ENCODE assay signal across 29 cellular contexts in genomic region chr6:7252390-7252789, GRCh38.
DNase-seq lines count a peak whose midpoint lies in the region; ATAC-seq, FAIRE-seq and TF ChIP-seq lines count a peak whose summit lies in the region.
"Had no signal": no experiment of that assay in that cellular context is flagged by ENCODE, and none has a peak within 500 bp of the region (broad histone marks: within the 10 kb centered on the region; RNA-seq: fewer than 3 reads in every experiment).

No MANE protein-coding gene starts in this region.

- no peak overlapping the region for H3K4me2 ChIP-seq in GM12878 (ENCODE audit: control insufficient read depth, insufficient read depth)

- H3K9me3 Mint-ChIP-seq in CD14-positive monocyte, result peaks cover 0 to 10% (median 4%) of the 10 kb centered on the region in 7 donors
- H3K9me3 Mint-ChIP-seq: activated naive CD4-positive, alpha-beta T cell treated with anti-CD3 and anti-CD28 coated beads, Interleukin-2, amount 50 U/mL, for 24 hours; activated T-helper 1 cell treated with anti-CD3 and anti-CD28 coated beads, Interleukin-12 subunit alpha, Interleukin-12 subunit beta, Interleukin-2, Interleukin-4 antibody, amounts not matched to agents 30 ng/mL and 10 ng/mL and 1 ng/mL, durations not matched to agents 14 hours and 24 hours and 36 hours; effector memory CD8-positive, alpha-beta T cell; mesothelial cell of epicardium; natural killer cell treated with Interleukin-12 subunit alpha and Interleukin-12 subunit beta and Interleukin-15 and Interleukin-18, amount 100 ng/mL, for 72 hours; stimulated activated effector memory CD8-positive, alpha-beta T cell treated with anti-CD3 and anti-CD28 coated beads, Interleukin-12 subunit alpha, Interleukin-12 subunit beta, amount 100 ng/mL, for 72 hours had no signal

- in situ Hi-C loops in GM12878 (cut with MboI), result no loop called here

- H2AFZ ChIP-seq in GM12878 (ENCODE audit: control insufficient read depth, low read depth, low read length), result no peak overlapping the region
- H2AFZ ChIP-seq: GM23248 had no signal

- 96% methylated on average over 4 of the region's 4 CpGs for WGBS in GM12878 (ENCODE audit: insufficient coverage, insufficient replicate concordance, low lambda C conversion rate, missing lambda C conversion rate)
- WGBS in pancreas, 2 donors, result 94 to 96% methylated on average over 4 of the region's 4 CpGs

- intact Hi-C loops in CD14-positive monocyte (cut with micrococcal nuclease) (no loop called here), GM12878 (cut with micrococcal nuclease; ENCODE audit: unreplicated experiment) (no loop called here), kidney (cut with DNase I) (no loop called here), pancreas (cut with DNase I) (no loop called here)

- BruUV-seq in GM12878 (replicated peaks; lab: Mats Ljungman, UMichigan), result no TSS peak

- peaks cover 64% of the 10 kb centered on the region for H3K4me1 Mint-ChIP-seq in CD14-positive monocyte
- H3K4me1 Mint-ChIP-seq: activated naive CD4-positive, alpha-beta T cell treated with anti-CD3 and anti-CD28 coated beads, Interleukin-2, amount 50 U/mL, for 24 hours; mesothelial cell of epicardium had no signal

- CTCF ChIA-PET in GM12878 (lab: Yijun Ruan, JAX), result interaction anchor here (1.1 to 1.6 kb wide), 5 partner anchors 9 to 576 kb away, joined by 3 to 6 read pairs (median 4); no protein-coding TSS in a partner anchor

- TF ChIP-seq EP300 in GM12878 (IDR thresholded peaks at IDR 0.05; ENCODE audit: borderline replicate concordance in 1 of 2, control insufficient read depth in 1 of 2, low read depth in 2 of 2, low read length in 2 of 2), result no peak

- H3K27me3 ChIP-seq in GM12878 (replicated peaks in 1 of 2; ENCODE audit: control insufficient read depth in 2 of 2, insufficient read depth in 2 of 2, low read length in 1 of 2), result no peaks in the 10 kb centered on the region
- no peaks in the 10 kb centered on the region for H3K27me3 ChIP-seq in pancreas
- H3K27me3 ChIP-seq: colonic mucosa had no signal

- H3K36me3 ChIP-seq in GM12878 (ENCODE audit: control insufficient read depth in 2 of 2, insufficient read depth in 2 of 2, low read length in 1 of 2), result peaks cover 18 to 28% of the 10 kb centered on the region in 2 experiments
- peaks cover 11 to 25% of the 10 kb centered on the region in 2 donors for H3K36me3 ChIP-seq in kidney (ENCODE audit: control insufficient read depth in 1 of 2, insufficient read depth in 2 of 2, low read length in 2 of 2)
- peaks cover 0 to 35% (median 7%) of the 10 kb centered on the region in 3 donors for H3K36me3 ChIP-seq in pancreas

- peak overlapping the region in 1 of 2 donors; percentile 39 for H3K4me3 Mint-ChIP-seq in CD14-positive monocyte
- H3K4me3 Mint-ChIP-seq: activated naive CD4-positive, alpha-beta T cell treated with anti-CD3 and anti-CD28 coated beads, Interleukin-2, amount 50 U/mL, for 24 hours; activated T-helper 1 cell treated with anti-CD3 and anti-CD28 coated beads, Interleukin-12 subunit alpha, Interleukin-12 subunit beta, Interleukin-2, Interleukin-4 antibody, amounts not matched to agents 30 ng/mL and 10 ng/mL and 1 ng/mL, durations not matched to agents 14 hours and 24 hours and 36 hours; CD4-positive, CD25-positive, alpha-beta regulatory T cell; effector memory CD8-positive, alpha-beta T cell; mesothelial cell of epicardium; natural killer cell treated with Interleukin-12 subunit alpha and Interleukin-12 subunit beta and Interleukin-15 and Interleukin-18, amount 100 ng/mL, for 72 hours; stimulated activated effector memory CD8-positive, alpha-beta T cell treated with anti-CD3 and anti-CD28 coated beads, Interleukin-12 subunit alpha, Interleukin-12 subunit beta, amount 100 ng/mL, for 72 hours had no signal

- SMC1A ChIA-PET in GM12878 (lab: Charles Lee; ENCODE audit: uncharacterized antibody, unreplicated experiment), result interaction anchor here (0.7 to 1.1 kb wide), 2 partner anchors 9 to 17 kb away, joined by 3 read pairs; no protein-coding TSS in a partner anchor

- ATAC-seq in GM12878 (peak; percentile 14; the same call in 2 of the 3 replicates), pancreas (peak in 3 of 4 donors; percentile 37 to 58 (median 44))
- ATAC-seq: effector memory CD8-positive, alpha-beta T cell; natural killer cell treated with Interleukin-12 subunit alpha and Interleukin-12 subunit beta and Interleukin-15 and Interleukin-18, amount 100 ng/mL, for 72 hours; stimulated activated effector memory CD8-positive, alpha-beta T cell treated with anti-CD3 and anti-CD28 coated beads, Interleukin-12 subunit alpha, Interleukin-12 subunit beta, amount 100 ng/mL, for 72 hours had no signal

- H4K20me1 ChIP-seq in GM12878 (ENCODE audit: control insufficient read depth, insufficient read depth), result no peaks in the 10 kb centered on the region

- no peak overlapping the region for H3K27ac ChIP-seq in GM12878 (ENCODE audit: control insufficient read depth, insufficient read depth)
- no peak overlapping the region for H3K27ac ChIP-seq in kidney (ENCODE audit: low read depth in 2 of 2, low read length in 2 of 2)
- H3K27ac ChIP-seq in pancreas, result no peak overlapping the region
- H3K27ac ChIP-seq: colonic mucosa, GM23248, HL-60 had no signal

- RAD21 ChIA-PET in GM12878 (lab: Charles Lee; ENCODE audit: unreplicated experiment), result no interaction called here

- H3K36me3 Mint-ChIP-seq in CD14-positive monocyte, result peaks cover 36 to 42% of the 10 kb centered on the region in 2 donors
- H3K36me3 Mint-ChIP-seq: natural killer cell treated with Interleukin-12 subunit alpha and Interleukin-12 subunit beta and Interleukin-15 and Interleukin-18, amount 100 ng/mL, for 72 hours had no signal

- H3K4me1 ChIP-seq in GM12878 (ENCODE audit: control insufficient read depth, insufficient read depth, low read length) (no peaks in the 10 kb centered on the region), kidney (ENCODE audit: control insufficient read depth in 1 of 2, insufficient read depth in 1 of 2, low read depth in 1 of 2, low read length in 2 of 2) (peaks cover 0 to 6% of the 10 kb centered on the region in 2 donors), pancreas (no peaks in the 10 kb centered on the region)
- H3K4me1 ChIP-seq: colonic mucosa had no signal

- no peak for TF ChIP-seq CTCF in CD14-positive monocyte (IDR thresholded peaks at IDR 0.05)
- no peak for TF ChIP-seq CTCF in GM12878 (IDR thresholded peaks at IDR 0.05 in 2 of 3, conservative IDR thresholded peaks at IDR 0.05 in 1 of 3; ENCODE audit: control insufficient read depth in 2 of 3, extremely low read depth in 1 of 3, insufficient read depth in 1 of 3, low read depth in 3 of 3, low read length in 3 of 3)
- TF ChIP-seq CTCF in kidney (IDR thresholded peaks at IDR 0.05; ENCODE audit: borderline replicate concordance, extremely low read depth, insufficient read depth), result no peak
- no peak for TF ChIP-seq CTCF in pancreas (IDR thresholded peaks at IDR 0.05)

- no peaks in the 10 kb centered on the region; the same call in 1 of the 3 replicates for H3K9me3 ChIP-seq in GM12878 (replicated peaks; ENCODE audit: control insufficient read depth, insufficient read depth, low read length)
- H3K9me3 ChIP-seq in kidney (ENCODE audit: control insufficient read depth in 1 of 2, low read length in 2 of 2), result peaks cover 0 to 10% of the 10 kb centered on the region in 2 donors
- no peaks in the 10 kb centered on the region for H3K9me3 ChIP-seq in pancreas
- H3K9me3 ChIP-seq: colonic mucosa had no signal

- DNase-seq in CD14-positive monocyte (ENCODE audit: low spot score) (peak; percentile 63), GM12878 (ENCODE audit: low read depth, low spot score) (no peak), kidney (peak; percentile 26), pancreas (peak in 1 of 6 donors; percentile 11), middle frontal gyrus (ENCODE audit: extremely low spot score, low spot score) (no peak), DMS 273 treated with DMSO at 0.1 percent for 48 hours (lab: John Stamatoyannopoulos, UW) (no peak), GDM1 (lab: John Stamatoyannopoulos, UW) (no peak), DMS 273 (lab: John Stamatoyannopoulos, UW; ENCODE audit: unreplicated experiment) (no peak)
- DNase-seq: activated CD4-positive, alpha-beta T cell treated with anti-CD3 and anti-CD28 coated beads, Interleukin-2, amount 50 U/mL, for 4 hours; CD4-positive, CD25-positive, alpha-beta regulatory T cell; colonic mucosa; effector memory CD8-positive, alpha-beta T cell; EL; GM23248; Karpas-422; NCI-H1694 treated with DMSO at 0.1 percent for 48 hours; NCI-H2171; NCI-H526; NK-92 treated with Interleukin-12 subunit alpha and Interleukin-12 subunit beta, amount 100 ng/mL, for 24 hours; stimulated activated CD4-positive, alpha-beta T cell treated with anti-CD3 and anti-CD28 coated beads, Interleukin-4, amount 100 ng/mL, for 24 hours; T-helper 1 cell had no signal

- FAIRE-seq in GM12878 (lab: Jason Lieb, UNC), result no peak
- FAIRE-seq in kidney (lab: Jason Lieb, UNC), result no peak
- FAIRE-seq in pancreas (lab: Jason Lieb, UNC), result no peak
- FAIRE-seq: bronchial epithelial cell, urothelium cell line had no signal

- H3K9ac ChIP-seq in GM12878 (ENCODE audit: control insufficient read depth, insufficient read depth, low read length) (no peak overlapping the region), kidney (ENCODE audit: low read length in 2 of 2) (no peak overlapping the region)
- H3K9ac ChIP-seq: GM23248 had no signal

- TF ChIP-seq RAD21 in GM12878 (IDR thresholded peaks at IDR 0.05; ENCODE audit: insufficient read depth, low read depth, low read length), result no peak

- peak; percentile 46 for TF ChIP-seq POLR2A in GM12878 (IDR thresholded peaks at IDR 0.05; ENCODE audit: low read depth, low read length)

- H3K4me3 ChIP-seq in GM12878 (no peak overlapping the region), kidney (ENCODE audit: low read length in 2 of 2) (no peak overlapping the region), pancreas (no peak overlapping the region)
- H3K4me3 ChIP-seq: colonic mucosa, GM23248 had no signal

- POLR2A ChIA-PET in GM12878 (lab: Charles Lee), result no interaction called here

- no peaks in the 10 kb centered on the region for H3K79me2 ChIP-seq in GM12878 (ENCODE audit: control insufficient read depth, insufficient read depth, low read length)

- peaks cover 0 to 2% (median 0%) of the 10 kb centered on the region in 3 donors for H3K27me3 Mint-ChIP-seq in CD14-positive monocyte (ENCODE audit: low read depth in 3 of 3)
- H3K27me3 Mint-ChIP-seq: activated naive CD4-positive, alpha-beta T cell treated with anti-CD3 and anti-CD28 coated beads, Interleukin-2, amount 50 U/mL, for 24 hours; effector memory CD8-positive, alpha-beta T cell; natural killer cell treated with Interleukin-12 subunit alpha and Interleukin-12 subunit beta and Interleukin-15 and Interleukin-18, amount 100 ng/mL, for 72 hours had no signal

- H3K27ac Mint-ChIP-seq in CD14-positive monocyte, result peak overlapping the region; percentile 67 to 89 (median 72)
- H3K27ac Mint-ChIP-seq: activated naive CD4-positive, alpha-beta T cell treated with anti-CD3 and anti-CD28 coated beads, Interleukin-2, amount 50 U/mL, for 24 hours; activated T-helper 1 cell treated with anti-CD3 and anti-CD28 coated beads, Interleukin-12 subunit alpha, Interleukin-12 subunit beta, Interleukin-2, Interleukin-4 antibody, amounts not matched to agents 30 ng/mL and 10 ng/mL and 1 ng/mL, durations not matched to agents 14 hours and 24 hours and 36 hours; effector memory CD8-positive, alpha-beta T cell; mesothelial cell of epicardium; natural killer cell treated with Interleukin-12 subunit alpha and Interleukin-12 subunit beta and Interleukin-15 and Interleukin-18, amount 100 ng/mL, for 72 hours; stimulated activated effector memory CD8-positive, alpha-beta T cell treated with anti-CD3 and anti-CD28 coated beads, Interleukin-12 subunit alpha, Interleukin-12 subunit beta, amount 100 ng/mL, for 72 hours had no signal

Comparison
In these comparisons a context has a peak if more than half of its experiments do, and no peak if none do; other contexts are left out.
1. DNase-seq: peak in CD14-positive monocyte (single experiment) and kidney (single experiment); none in GM12878 (single experiment), middle frontal gyrus (single experiment), DMS 273 treated with DMSO at 0.1 percent for 48 hours (single experiment), GDM1 (single experiment) and DMS 273 (single experiment).